ENCODE assay signal across 8 cellular contexts in genomic region chr11:82899191-82899820, GRCh38. TPM values are rescaled to one million over a fixed set of nuclear protein-coding genes. Genes with fewer than 3 reads are reported as not detected.
DNase-seq lines count a peak whose midpoint lies in the region; ATAC-seq and TF ChIP-seq lines count a peak whose summit lies in the region.

No MANE protein-coding gene starts in this region.

- H3K4me1 ChIP-seq in ectodermal cell (ENCODE audit: control insufficient read depth, insufficient read depth, low read length) = peaks cover 7% of the 10 kb centered on the region
- H3K4me1 ChIP-seq in neutrophil (ENCODE audit: control insufficient read depth in 1 of 2, insufficient read depth in 1 of 2, low read depth in 1 of 2, low read length in 1 of 2) = peaks cover 73 to 76% of the 10 kb centered on the region in 2 experiments

- H3K4me3 ChIP-seq in ectodermal cell (ENCODE audit: insufficient read depth, low read depth, low read length) (peak overlapping the region; percentile 79), neutrophil (ENCODE audit: low read depth in 1 of 2, low read length in 1 of 2) (peak overlapping the region; percentile 85 to 99)

- DNase-seq in DMS 273 (lab: John Stamatoyannopoulos, UW; ENCODE audit: unreplicated experiment) = peak; percentile 2
- DNase-seq in DMS 273 treated with DMSO at 0.1 percent for 48 hours (lab: John Stamatoyannopoulos, UW) = no peak
- peak; percentile 92 for DNase-seq in OCI-M1 (lab: John Stamatoyannopoulos, UW)
- no peak for DNase-seq in pons (ENCODE audit: low spot score)
- no peak for DNase-seq in left colon

- H3K27ac ChIP-seq in ectodermal cell (ENCODE audit: insufficient read depth, low read depth, low read length, poor library complexity, severe bottlenecking) (no peak overlapping the region), neutrophil (peak overlapping the region; percentile 98)

- H3K27me3 ChIP-seq in ectodermal cell (ENCODE audit: control insufficient read depth, insufficient read depth, low read length, poor library complexity, severe bottlenecking) = no peaks in the 10 kb centered on the region
- H3K27me3 ChIP-seq in neutrophil = no peaks in the 10 kb centered on the region

- no peaks in the 10 kb centered on the region for H3K9me3 ChIP-seq in ectodermal cell (ENCODE audit: control insufficient read depth, low read length)
- no peaks in the 10 kb centered on the region for H3K9me3 ChIP-seq in neutrophil

- H3K36me3 ChIP-seq in ectodermal cell (ENCODE audit: control insufficient read depth, insufficient read depth, low read length) (no peaks in the 10 kb centered on the region), neutrophil (no peaks in the 10 kb centered on the region)

- intact Hi-C loops in left colon (cut with DNase I, micrococcal nuclease) = no loop called here

- no peak for ATAC-seq in GM18873 (IDR thresholded peaks at IDR 0.05; ENCODE audit: low FRiP score, unreplicated experiment)
- no peak for ATAC-seq in left colon

- no peak for TF ChIP-seq CTCF in neutrophil (IDR thresholded peaks at IDR 0.05)

- WGBS in ectodermal cell, 2 experiments = 55 to 58% methylated on average over 3 of the region's 3 CpGs

RNA-seq across cellular contexts. Expression of gene PRCP, which starts 0.9 kb away (rescaled TPM):
- polyA plus RNA-seq in ectodermal cell (2013, experiment 1 of 4) = 73.7 TPM
- 68.6 TPM for polyA plus RNA-seq in ectodermal cell (2013, experiment 2 of 4)
- 58.0 TPM for polyA plus RNA-seq in ectodermal cell (2013, experiment 3 of 4)
- 61.9 TPM for polyA plus RNA-seq in ectodermal cell (2013, experiment 4 of 4)
- total RNA-seq in left colon = 10 to 100 TPM; 27.4 to 47.9 TPM

RNA-seq across cellular contexts. Expression of gene DDIAS, which starts 2.2 kb away (rescaled TPM):
- polyA plus RNA-seq in ectodermal cell (2013, experiment 1 of 4) = 27.4 TPM
- 21.1 TPM for polyA plus RNA-seq in ectodermal cell (2013, experiment 2 of 4)
- polyA plus RNA-seq in ectodermal cell (2013, experiment 3 of 4) = 18.0 TPM
- polyA plus RNA-seq in ectodermal cell (2013, experiment 4 of 4) = 15.0 TPM
- total RNA-seq in left colon = 1 to 10 TPM in 1 of 2 donors, under 1 TPM in 1; 0.84 to 2.5 TPM

Comparison
In these comparisons a context has a peak if more than half of its experiments do, and no peak if none do; other contexts are left out.
1. DNase-seq: peak in DMS 273 (single experiment) and OCI-M1 (single experiment); none in DMS 273 treated with DMSO at 0.1 percent for 48 hours (single experiment), pons (single experiment) and left colon (0 of 2).